ENCODE assay signal across 25 cellular contexts in the genomic region with DNA sequence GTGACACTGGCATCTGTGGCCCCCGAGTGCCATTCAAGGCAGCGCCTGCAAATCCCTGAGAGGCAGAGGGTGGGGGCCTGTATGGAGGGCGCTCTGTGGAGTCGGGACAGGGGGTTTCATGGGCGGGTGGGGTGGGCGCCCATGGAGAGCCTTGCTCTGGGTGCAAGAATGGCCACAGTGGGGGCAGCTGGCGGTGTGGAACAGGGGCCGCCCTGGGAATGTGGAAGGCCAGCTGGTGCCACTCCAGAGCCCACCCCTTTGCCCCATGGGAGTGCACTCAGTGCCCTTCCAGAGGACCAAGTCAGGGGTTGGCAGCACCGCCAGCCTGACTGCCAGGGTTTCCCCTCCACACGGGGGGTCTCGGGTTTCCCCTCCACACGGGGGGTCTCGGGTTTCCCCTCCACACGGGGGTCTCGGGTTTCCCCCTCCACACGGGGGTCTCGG. TPM values are rescaled to one million over a fixed set of nuclear protein-coding genes. Genes with fewer than 3 reads are reported as not detected.
A peak's percentile ranks its signal among the peaks of the same experiment; 100 is the strongest.
DNase-seq lines count a peak whose midpoint lies in the region; ATAC-seq and TF ChIP-seq lines count a peak whose summit lies in the region.
"Had no signal": no experiment of that assay in that cellular context is flagged by ENCODE, and none has a peak within 500 bp of the region (broad histone marks: within the 10 kb centered on the region; RNA-seq: fewer than 3 reads in every experiment).

No MANE protein-coding gene starts in this region.

- intact Hi-C loops in right cardiac atrium (cut with DNase I) = no loop called here
- intact Hi-C loops in left cardiac atrium (cut with DNase I) = no loop called here

- peak overlapping the region; percentile 88 for H3K27ac Mint-ChIP-seq in mesothelial cell of epicardium
- H3K27ac Mint-ChIP-seq: natural killer cell treated with Interleukin-12 subunit alpha and Interleukin-12 subunit beta and Interleukin-15 and Interleukin-18, amount 100 ng/mL, for 72 hours had no signal

- H2AFZ ChIP-seq in smooth muscle cell (ENCODE audit: low read depth) (no peak overlapping the region), trophoblast cell (ENCODE audit: insufficient read depth, low read length, poor library complexity) (no peak overlapping the region)

- no peaks in the 10 kb centered on the region for H3K36me3 ChIP-seq in smooth muscle cell (ENCODE audit: low read depth)
- no peaks in the 10 kb centered on the region for H3K36me3 ChIP-seq in trophoblast cell (ENCODE audit: control insufficient read depth in 1 of 2, insufficient read depth in 2 of 2, low read length in 2 of 2)
- H3K36me3 ChIP-seq: brain microvascular endothelial cell had no signal

- H3K4me2 ChIP-seq in smooth muscle cell = no peak overlapping the region
- H3K4me2 ChIP-seq in trophoblast cell (ENCODE audit: low read length) = no peak overlapping the region

- H3K18ac ChIP-seq in trophoblast cell (ENCODE audit: low read length) = no peak overlapping the region

- H3K23ac ChIP-seq in trophoblast cell (ENCODE audit: low read length) = no peak overlapping the region

- no peaks in the 10 kb centered on the region for H3K79me1 ChIP-seq in trophoblast cell (ENCODE audit: low read length)

- H3K4ac ChIP-seq in trophoblast cell (ENCODE audit: low read depth, low read length) = no peak overlapping the region

- H2AK5ac ChIP-seq in trophoblast cell (ENCODE audit: low read length) = no peak overlapping the region

- H3K27me3 Mint-ChIP-seq in mesothelial cell of epicardium (ENCODE audit: low read depth) = no peaks in the 10 kb centered on the region
- H3K27me3 Mint-ChIP-seq: CD4-positive, CD25-positive, alpha-beta regulatory T cell; natural killer cell treated with Interleukin-12 subunit alpha and Interleukin-12 subunit beta and Interleukin-15 and Interleukin-18, amount 100 ng/mL, for 72 hours; stimulated activated naive CD8-positive, alpha-beta T cell treated with anti-CD3 and anti-CD28 coated beads, Interleukin-15, amount 100 ng/mL, for 72 hours had no signal

- no peaks in the 10 kb centered on the region for H3K9me3 Mint-ChIP-seq in mesothelial cell of epicardium
- H3K9me3 Mint-ChIP-seq: natural killer cell treated with Interleukin-12 subunit alpha and Interleukin-12 subunit beta and Interleukin-15 and Interleukin-18, amount 100 ng/mL, for 72 hours; stimulated activated naive CD8-positive, alpha-beta T cell treated with anti-CD3 and anti-CD28 coated beads, Interleukin-15, amount 100 ng/mL, for 72 hours had no signal

- peaks cover 9% of the 10 kb centered on the region for H3K4me1 ChIP-seq in right cardiac atrium (ENCODE audit: control insufficient read depth, insufficient read depth, low read length)
- no peaks in the 10 kb centered on the region for H3K4me1 ChIP-seq in smooth muscle cell (ENCODE audit: low read depth)
- H3K4me1 ChIP-seq in trophoblast cell (ENCODE audit: control insufficient read depth in 1 of 2, insufficient read depth in 2 of 2, low read length in 2 of 2) = no peaks in the 10 kb centered on the region

- no peak overlapping the region for H3K9ac ChIP-seq in smooth muscle cell (ENCODE audit: low read depth)
- H3K9ac ChIP-seq in trophoblast cell (ENCODE audit: low read length) = no peak overlapping the region

- no peak overlapping the region for H4K12ac ChIP-seq in trophoblast cell (ENCODE audit: low read depth, low read length)

- TF ChIP-seq CTCF in mesothelial cell of epicardium (IDR thresholded peaks at IDR 0.05; ENCODE audit: unreplicated experiment) = no peak
- no peak for TF ChIP-seq CTCF in smooth muscle cell (IDR thresholded peaks at IDR 0.05; ENCODE audit: borderline replicate concordance, insufficient read depth, poor library complexity, severe bottlenecking)

- peaks cover 16% of the 10 kb centered on the region for H3K36me3 Mint-ChIP-seq in mesothelial cell of epicardium

- H3K27me3 ChIP-seq in right cardiac atrium (ENCODE audit: control insufficient read depth, insufficient read depth) (no peaks in the 10 kb centered on the region), smooth muscle cell (ENCODE audit: low read depth) (no peaks in the 10 kb centered on the region), trophoblast cell (ENCODE audit: insufficient read depth, low read length) (no peaks in the 10 kb centered on the region)
- H3K27me3 ChIP-seq: adrenal gland, brain microvascular endothelial cell, dorsolateral prefrontal cortex, sigmoid colon, thyroid gland had no signal

- H3K9me3 ChIP-seq in right cardiac atrium (ENCODE audit: control insufficient read depth, low read length) (no peaks in the 10 kb centered on the region), smooth muscle cell (replicated peaks; ENCODE audit: low read depth) (no peaks in the 10 kb centered on the region), trophoblast cell (ENCODE audit: insufficient read depth, low read depth, low read length) (peaks cover 16% of the 10 kb centered on the region)
- H3K9me3 ChIP-seq: adrenal gland, sigmoid colon, thyroid gland had no signal

- H2BK12ac ChIP-seq in trophoblast cell (ENCODE audit: low read length) = no peak overlapping the region

- H2BK5ac ChIP-seq in trophoblast cell (ENCODE audit: low read depth, low read length, poor library complexity) = no peak overlapping the region

- ATAC-seq in right cardiac atrium (no peak), left cardiac atrium (no peak), GM19455 (IDR thresholded peaks at IDR 0.05; ENCODE audit: unreplicated experiment) (no peak)
- ATAC-seq: activated T-cell treated with anti-CD3 and anti-CD28 coated beads, Interleukin-2, amount 50 U/mL, for 72 hours; natural killer cell treated with Interleukin-12 subunit alpha and Interleukin-12 subunit beta and Interleukin-15 and Interleukin-18, amount 100 ng/mL, for 72 hours; stimulated activated naive CD8-positive, alpha-beta T cell treated with anti-CD3 and anti-CD28 coated beads, Interleukin-15, amount 100 ng/mL, for 72 hours had no signal

- H3K4me3 ChIP-seq in right cardiac atrium (ENCODE audit: low read length) = no peak overlapping the region
- H3K4me3 ChIP-seq in smooth muscle cell = no peak overlapping the region
- H3K4me3 ChIP-seq in trophoblast cell (ENCODE audit: low read depth, low read length) = no peak overlapping the region
- H3K4me3 ChIP-seq: adrenal gland, dorsolateral prefrontal cortex, sigmoid colon, thyroid gland had no signal

- no peak overlapping the region for H2BK120ac ChIP-seq in trophoblast cell (ENCODE audit: insufficient read depth, low read length, poor library complexity)

- H3F3A ChIP-seq in smooth muscle cell (ENCODE audit: low read depth) = no peaks in the 10 kb centered on the region

- H3K4me1 Mint-ChIP-seq in mesothelial cell of epicardium = peaks cover 11% of the 10 kb centered on the region

- H3K27ac ChIP-seq in right cardiac atrium (ENCODE audit: low read length) (no peak overlapping the region), smooth muscle cell (ENCODE audit: low read depth) (no peak overlapping the region), trophoblast cell (ENCODE audit: low read depth, low read length) (no peak overlapping the region)
- H3K27ac ChIP-seq: adrenal gland, brain microvascular endothelial cell, dorsolateral prefrontal cortex, sigmoid colon, thyroid gland had no signal

- no peak overlapping the region for H3K14ac ChIP-seq in trophoblast cell (ENCODE audit: low read length)

- no peak overlapping the region for H4K8ac ChIP-seq in trophoblast cell (ENCODE audit: low read depth, low read length)

- no peak overlapping the region for H4K91ac ChIP-seq in trophoblast cell (ENCODE audit: low read depth, low read length)

- WGBS in right cardiac atrium = 76% methylated on average over 17 of the region's 17 CpGs
- WGBS in smooth muscle cell (ENCODE audit: low lambda C conversion rate) = 93% methylated on average over 17 of the region's 17 CpGs
- WGBS in trophoblast cell (ENCODE audit: extremely low coverage, insufficient coverage, insufficient read length) = no CpG with 5 or more reads among the region's 17 CpGs

- peaks cover 47% of the 10 kb centered on the region for H4K20me1 ChIP-seq in smooth muscle cell (ENCODE audit: low read depth)

- H3K4me3 Mint-ChIP-seq in mesothelial cell of epicardium = no peak overlapping the region
- H3K4me3 Mint-ChIP-seq: activated T-cell treated with anti-CD3 and anti-CD28 coated beads, Interleukin-2, amount 50 U/mL, for 72 hours; natural killer cell treated with Interleukin-12 subunit alpha and Interleukin-12 subunit beta and Interleukin-15 and Interleukin-18, amount 100 ng/mL, for 72 hours; stimulated activated naive CD8-positive, alpha-beta T cell treated with anti-CD3 and anti-CD28 coated beads, Interleukin-15, amount 100 ng/mL, for 72 hours had no signal

- H3K79me2 ChIP-seq in smooth muscle cell (ENCODE audit: low read depth) (no peaks in the 10 kb centered on the region), trophoblast cell (ENCODE audit: control insufficient read depth, insufficient read depth, low read length, poor library complexity) (no peaks in the 10 kb centered on the region)

- DNase-seq in right cardiac atrium = peak in 2 of 3 donors; percentile 46 to 60
- no peak for DNase-seq in left cardiac atrium
- peak; percentile 29 for DNase-seq in NCI-H69 (lab: John Stamatoyannopoulos, UW)
- DNase-seq in mesothelial cell of epicardium (ENCODE audit: low spot score in 2 of 2, unreplicated experiment in 2 of 2) = no peak
- DNase-seq in smooth muscle cell (lab: John Stamatoyannopoulos, UW; ENCODE audit: unreplicated experiment) = no peak
- DNase-seq in 8988T = no peak
- DNase-seq in trophoblast cell = no peak
- DNase-seq: activated CD4-positive, alpha-beta T cell treated with anti-CD3 and anti-CD28 coated beads for 4 hours; activated naive CD4-positive, alpha-beta T cell treated with Interleukin-2 at 50 U/mL for 16 hours; activated T-cell treated with anti-CD3 and anti-CD28 coated beads, Interleukin-2, amount 50 U/mL, for 72 hours; CD4-positive, CD25-positive, alpha-beta regulatory T cell; dorsolateral prefrontal cortex; Karpas-422; NCI-H1436 treated with DMSO at 0.1 percent for 48 hours; NCI-H510A treated with DMSO at 0.1 percent for 48 hours; PC-3; sigmoid colon; stimulated activated CD4-positive, alpha-beta T cell treated with anti-CD3 and anti-CD28 coated beads, Interleukin-15, amount 100 ng/mL, for 24 hours; stimulated activated naive CD8-positive, alpha-beta T cell treated with anti-CD3 and anti-CD28 coated beads, Interleukin-15, amount 100 ng/mL, for 72 hours; T-helper 2 cell; thyroid gland had no signal

RNA-seq across cellular contexts. Expression of a gene that starts 55.0 kb away (rescaled TPM):
- total RNA-seq in right cardiac atrium = 10 to 100 TPM; 18.0 to 23.3 (median 19.1) TPM
- 7.6 TPM for polyA plus RNA-seq in right cardiac atrium
- total RNA-seq in left cardiac atrium = 10 to 100 TPM; 17.0 to 24.9 TPM
- 28.4 to 34.5 TPM (median 32.1 TPM) in 3 replicates for total RNA-seq in mesothelial cell of epicardium
- total RNA-seq in smooth muscle cell = 16.9 and 24.6 TPM in 2 replicates
- polyA plus RNA-seq in smooth muscle cell = 7.9 and 12.3 TPM in 2 replicates
- polyA plus RNA-seq in trophoblast cell (2013) = 19.1 and 20.0 TPM in 2 replicates

Comparison
In these comparisons a context has a peak if more than half of its experiments do, and no peak if none do; other contexts are left out.
1. DNase-seq: peak in right cardiac atrium (2 of 3) and NCI-H69 (single experiment); none in left cardiac atrium (single experiment), mesothelial cell of epicardium (0 of 2), smooth muscle cell (single experiment), 8988T (single experiment) and trophoblast cell (0 of 2).